In genomic region chr3:170752571-170753155, GRCh38 we compare ENCODE assay signal across 17 cellular contexts.
DNase-seq lines count a peak whose midpoint lies in the region; ATAC-seq and TF ChIP-seq lines count a peak whose summit lies in the region.
"Had no signal": no experiment of that assay in that cellular context is flagged by ENCODE, and none has a peak within 500 bp of the region (broad histone marks: within the 10 kb centered on the region; RNA-seq: fewer than 3 reads in every experiment).

No MANE protein-coding gene starts in this region.

- peak overlapping the region; percentile 95 for H3K27ac ChIP-seq in SJSA1

- peak overlapping the region; percentile 32 for H3K4me3 ChIP-seq in BE2C (ENCODE audit: low read depth, low read length)
- no peak overlapping the region for H3K4me3 ChIP-seq in SJSA1
- H3K4me3 ChIP-seq in epithelial cell of esophagus (ENCODE audit: low read length), result no peak overlapping the region
- H3K4me3 ChIP-seq: HAP-1, testis had no signal

- CTCF ChIA-PET in activated naive CD4-positive, alpha-beta T cell treated with anti-CD3 and anti-CD28 coated beads for 36 hours (lab: Charles Lee), result no interaction called here

- no peak for TF ChIP-seq CTCF in BE2C (IDR thresholded peaks at IDR 0.05; ENCODE audit: low read depth, low read length)
- TF ChIP-seq CTCF in epithelial cell of esophagus (IDR thresholded peaks at IDR 0.05; ENCODE audit: insufficient read depth, low read depth, low read length, missing control alignments), result no peak
- no peak for TF ChIP-seq CTCF in osteocyte (IDR thresholded peaks at IDR 0.05)

- DNase-seq in BE2C (peak; percentile 59), SJSA1 (ENCODE audit: low read depth in 1 of 2, low spot score in 2 of 2) (no peak), epithelial cell of esophagus (ENCODE audit: low read depth) (peak; percentile 40), osteocyte (ENCODE audit: extremely low spot score, unreplicated experiment) (no peak), midbrain (lab: John Stamatoyannopoulos, UW) (no peak)
- DNase-seq in activated naive CD4-positive, alpha-beta T cell treated with anti-CD3 and anti-CD28 coated beads for 36 hours, result no peak
- DNase-seq: activated CD4-positive, alpha-beta T cell treated with anti-CD3 and anti-CD28 coated beads, Interleukin-2, amount 50 U/mL, for 4 hours; activated gamma-delta T cell treated with Interleukin-2 at 50 U/mL for 16 hours; CD4-positive, alpha-beta memory T cell; cortex of kidney; foreskin melanocyte; NCI-H187; NCI-H524; testis had no signal

- peaks cover 58% of the 10 kb centered on the region for H3K4me1 Mint-ChIP-seq in osteocyte (ENCODE audit: unreplicated experiment)
- H3K4me1 Mint-ChIP-seq in activated T-helper 17 cell treated with anti-CD3 and anti-CD28 coated beads, Interleukin-2, amount 50 U/mL, for 72 hours, result no peaks in the 10 kb centered on the region
- no peaks in the 10 kb centered on the region for H3K4me1 Mint-ChIP-seq in activated naive CD4-positive, alpha-beta T cell treated with anti-CD3 and anti-CD28 coated beads for 36 hours (ENCODE audit: low read depth)
- H3K4me1 Mint-ChIP-seq: CD4-positive, alpha-beta memory T cell had no signal

- H3K27me3 ChIP-seq in BE2C, result no peaks in the 10 kb centered on the region
- no peaks in the 10 kb centered on the region for H3K27me3 ChIP-seq in SJSA1 (replicated peaks)
- H3K27me3 ChIP-seq: testis had no signal

- H3K36me3 ChIP-seq in BE2C (no peaks in the 10 kb centered on the region), SJSA1 (no peaks in the 10 kb centered on the region)
- H3K36me3 ChIP-seq: HAP-1 had no signal

- peak overlapping the region; percentile 3 for H3K4me3 Mint-ChIP-seq in osteocyte (ENCODE audit: unreplicated experiment)
- H3K4me3 Mint-ChIP-seq in activated T-helper 17 cell treated with anti-CD3 and anti-CD28 coated beads, Interleukin-2, amount 50 U/mL, for 72 hours, result no peak overlapping the region
- H3K4me3 Mint-ChIP-seq in activated naive CD4-positive, alpha-beta T cell treated with anti-CD3 and anti-CD28 coated beads for 36 hours, result no peak overlapping the region
- H3K4me3 Mint-ChIP-seq: CD4-positive, alpha-beta memory T cell had no signal

- H3K9me3 Mint-ChIP-seq in osteocyte (ENCODE audit: unreplicated experiment), result no peaks in the 10 kb centered on the region
- H3K9me3 Mint-ChIP-seq in activated T-helper 17 cell treated with anti-CD3 and anti-CD28 coated beads, Interleukin-2, amount 50 U/mL, for 72 hours, result no peaks in the 10 kb centered on the region
- H3K9me3 Mint-ChIP-seq in activated naive CD4-positive, alpha-beta T cell treated with anti-CD3 and anti-CD28 coated beads for 36 hours, result no peaks in the 10 kb centered on the region

- H3K4me1 ChIP-seq in BE2C, result peaks cover 34% of the 10 kb centered on the region
- peaks cover 56% of the 10 kb centered on the region for H3K4me1 ChIP-seq in SJSA1 (replicated peaks)

- peaks cover 3% of the 10 kb centered on the region for H3K36me3 Mint-ChIP-seq in osteocyte (ENCODE audit: unreplicated experiment)
- no peaks in the 10 kb centered on the region for H3K36me3 Mint-ChIP-seq in activated T-helper 17 cell treated with anti-CD3 and anti-CD28 coated beads, Interleukin-2, amount 50 U/mL, for 72 hours (ENCODE audit: low read depth)
- H3K36me3 Mint-ChIP-seq in activated naive CD4-positive, alpha-beta T cell treated with anti-CD3 and anti-CD28 coated beads for 36 hours (ENCODE audit: low read depth), result no peaks in the 10 kb centered on the region
- H3K36me3 Mint-ChIP-seq: CD4-positive, alpha-beta memory T cell had no signal

- H3K27me3 Mint-ChIP-seq in osteocyte (ENCODE audit: unreplicated experiment), result no peaks in the 10 kb centered on the region
- H3K27me3 Mint-ChIP-seq in activated T-helper 17 cell treated with anti-CD3 and anti-CD28 coated beads, Interleukin-2, amount 50 U/mL, for 72 hours, result peaks cover 31% of the 10 kb centered on the region
- H3K27me3 Mint-ChIP-seq in activated naive CD4-positive, alpha-beta T cell treated with anti-CD3 and anti-CD28 coated beads for 36 hours (ENCODE audit: low read depth), result peaks cover 22% of the 10 kb centered on the region

- intact Hi-C loops in activated naive CD4-positive, alpha-beta T cell treated with anti-CD3 and anti-CD28 coated beads for 36 hours (cut with micrococcal nuclease), result no loop called here

- H3K9me3 ChIP-seq in BE2C (no peaks in the 10 kb centered on the region), SJSA1 (replicated peaks) (no peaks in the 10 kb centered on the region)
- H3K9me3 ChIP-seq: HAP-1, testis had no signal

- no peak for ATAC-seq in HG02759 (IDR thresholded peaks at IDR 0.05; ENCODE audit: unreplicated experiment)
- ATAC-seq in activated T-helper 17 cell treated with anti-CD3 and anti-CD28 coated beads, Interleukin-2, amount 50 U/mL, for 72 hours (replicated peaks), result no peak

- peak overlapping the region; percentile 89 for H3K27ac Mint-ChIP-seq in osteocyte (ENCODE audit: unreplicated experiment)
- H3K27ac Mint-ChIP-seq in activated T-helper 17 cell treated with anti-CD3 and anti-CD28 coated beads, Interleukin-2, amount 50 U/mL, for 72 hours, result no peak overlapping the region
- no peak overlapping the region for H3K27ac Mint-ChIP-seq in activated naive CD4-positive, alpha-beta T cell treated with anti-CD3 and anti-CD28 coated beads for 36 hours
- H3K27ac Mint-ChIP-seq: CD4-positive, alpha-beta memory T cell had no signal

Comparison
In these comparisons a context has a peak if more than half of its experiments do, and no peak if none do; other contexts are left out.
1. DNase-seq: peak in BE2C (single experiment) and epithelial cell of esophagus (single experiment); none in SJSA1 (0 of 2), osteocyte (single experiment), midbrain (single experiment) and activated naive CD4-positive, alpha-beta T cell treated with anti-CD3 and anti-CD28 coated beads for 36 hours (single experiment).